Comparison of ENCODE assay signal across 1 cellular context in the genomic region with DNA sequence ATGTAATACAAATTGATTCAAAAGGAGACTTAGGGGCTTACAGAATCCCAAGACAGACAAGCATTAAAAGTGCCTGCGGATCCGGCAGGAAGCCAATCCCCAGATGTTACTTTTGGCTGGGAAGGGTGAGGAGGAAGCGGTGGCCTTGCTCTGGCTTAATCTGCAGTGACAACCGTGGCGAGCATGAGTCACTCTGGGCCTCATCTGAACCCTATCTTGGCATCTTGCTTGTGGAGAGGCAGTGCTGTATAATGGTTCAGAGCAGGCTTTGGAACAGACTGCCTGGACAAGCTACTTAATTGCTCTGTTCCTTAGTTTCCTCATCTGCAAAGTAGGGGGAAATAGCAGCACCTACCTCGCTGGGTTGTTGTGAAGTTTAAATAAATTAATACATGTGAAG.
TF ChIP-seq lines count a peak whose summit lies in the region.

No MANE protein-coding gene starts in this region.

TF ChIP-seq in K562, 482 proteins besides CTCF, POLR2A, EP300 and RAD21 (continued from another document and continues in another):
- no peak for TF ChIP-seq TSC22D4 (tag; IDR thresholded peaks at IDR 0.05)
- no peak for TF ChIP-seq LARP7 (IDR thresholded peaks at IDR 0.05)
- no peak for TF ChIP-seq CSDE1 (IDR thresholded peaks at IDR 0.05)
- TF ChIP-seq ZNF24 (IDR thresholded peaks at IDR 0.05) = no peak
- TF ChIP-seq KLF13 (tag; IDR thresholded peaks at IDR 0.05; ENCODE audit: borderline replicate concordance, low read depth) = no peak
- no peak for TF ChIP-seq KAT7 (CRISPR knock-in tag; IDR thresholded peaks at IDR 0.05; ENCODE audit: borderline replicate concordance)
- TF ChIP-seq HIVEP1 (CRISPR knock-in tag; IDR thresholded peaks at IDR 0.05) = no peak
- no peak for TF ChIP-seq SP1 (CRISPR knock-in tag; IDR thresholded peaks at IDR 0.05)
- TF ChIP-seq LCOR (CRISPR knock-in tag; IDR thresholded peaks at IDR 0.05) = 0 out of 2 replicates have a peak, but pooled peaks have one; percentile 20
- TF ChIP-seq NR2C1 (IDR thresholded peaks at IDR 0.05) = no peak
- 0 out of 2 replicates have a peak, but pooled peaks have one; percentile 20 for TF ChIP-seq NR2C1 (tag; IDR thresholded peaks at IDR 0.05)
- TF ChIP-seq, protein P1, sequence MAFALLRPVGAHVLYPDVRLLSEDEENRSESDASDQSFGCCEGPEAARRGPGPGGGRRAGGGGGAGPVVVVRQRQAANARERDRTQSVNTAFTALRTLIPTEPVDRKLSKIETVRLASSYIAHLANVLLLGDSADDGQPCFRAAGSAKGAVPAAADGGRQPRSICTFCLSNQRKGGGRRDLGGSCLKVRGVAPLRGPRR (CRISPR knock-in tag; IDR thresholded peaks at IDR 0.05) = no peak
- no peak; the same call in 1 of the 2 replicates for TF ChIP-seq MTA1 (IDR thresholded peaks at IDR 0.05; ENCODE audit: borderline replicate concordance)
- no peak for TF ChIP-seq PCBP1 (IDR thresholded peaks at IDR 0.05; ENCODE audit: low read depth, low read length, poor library complexity, severe bottlenecking)
- TF ChIP-seq NCOA1 (IDR thresholded peaks at IDR 0.05; ENCODE audit: low read depth) = peak; percentile 59; the same call in 1 of the 2 replicates
- no peak for TF ChIP-seq DNMT1 (IDR thresholded peaks at IDR 0.05)
- TF ChIP-seq DMBX1 (CRISPR knock-in tag; IDR thresholded peaks at IDR 0.05; ENCODE audit: borderline replicate concordance) = peak; percentile 78
- TF ChIP-seq, protein P2, sequence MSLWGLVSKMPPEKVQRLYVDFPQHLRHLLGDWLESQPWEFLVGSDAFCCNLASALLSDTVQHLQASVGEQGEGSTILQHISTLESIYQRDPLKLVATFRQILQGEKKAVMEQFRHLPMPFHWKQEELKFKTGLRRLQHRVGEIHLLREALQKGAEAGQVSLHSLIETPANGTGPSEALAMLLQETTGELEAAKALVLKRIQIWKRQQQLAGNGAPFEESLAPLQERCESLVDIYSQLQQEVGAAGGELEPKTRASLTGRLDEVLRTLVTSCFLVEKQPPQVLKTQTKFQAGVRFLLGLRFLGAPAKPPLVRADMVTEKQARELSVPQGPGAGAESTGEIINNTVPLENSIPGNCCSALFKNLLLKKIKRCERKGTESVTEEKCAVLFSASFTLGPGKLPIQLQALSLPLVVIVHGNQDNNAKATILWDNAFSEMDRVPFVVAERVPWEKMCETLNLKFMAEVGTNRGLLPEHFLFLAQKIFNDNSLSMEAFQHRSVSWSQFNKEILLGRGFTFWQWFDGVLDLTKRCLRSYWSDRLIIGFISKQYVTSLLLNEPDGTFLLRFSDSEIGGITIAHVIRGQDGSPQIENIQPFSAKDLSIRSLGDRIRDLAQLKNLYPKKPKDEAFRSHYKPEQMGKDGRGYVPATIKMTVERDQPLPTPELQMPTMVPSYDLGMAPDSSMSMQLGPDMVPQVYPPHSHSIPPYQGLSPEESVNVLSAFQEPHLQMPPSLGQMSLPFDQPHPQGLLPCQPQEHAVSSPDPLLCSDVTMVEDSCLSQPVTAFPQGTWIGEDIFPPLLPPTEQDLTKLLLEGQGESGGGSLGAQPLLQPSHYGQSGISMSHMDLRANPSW (CRISPR knock-in tag; IDR thresholded peaks at IDR 0.05) = no peak
- TF ChIP-seq, protein P3, sequence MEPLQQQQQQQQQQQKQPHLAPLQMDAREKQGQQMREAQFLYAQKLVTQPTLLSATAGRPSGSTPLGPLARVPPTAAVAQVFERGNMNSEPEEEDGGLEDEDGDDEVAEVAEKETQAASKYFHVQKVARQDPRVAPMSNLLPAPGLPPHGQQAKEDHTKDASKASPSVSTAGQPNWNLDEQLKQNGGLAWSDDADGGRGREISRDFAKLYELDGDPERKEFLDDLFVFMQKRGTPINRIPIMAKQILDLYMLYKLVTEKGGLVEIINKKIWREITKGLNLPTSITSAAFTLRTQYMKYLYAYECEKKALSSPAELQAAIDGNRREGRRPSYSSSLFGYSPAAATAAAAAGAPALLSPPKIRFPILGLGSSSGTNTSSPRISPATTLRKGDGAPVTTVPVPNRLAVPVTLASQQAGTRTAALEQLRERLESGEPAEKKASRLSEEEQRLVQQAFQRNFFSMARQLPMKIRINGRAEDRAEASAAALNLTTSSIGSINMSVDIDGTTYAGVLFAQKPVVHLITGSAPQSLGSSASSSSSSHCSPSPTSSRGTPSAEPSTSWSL (CRISPR knock-in tag; IDR thresholded peaks at IDR 0.05; ENCODE audit: borderline replicate concordance) = no peak
- TF ChIP-seq, protein P4, sequence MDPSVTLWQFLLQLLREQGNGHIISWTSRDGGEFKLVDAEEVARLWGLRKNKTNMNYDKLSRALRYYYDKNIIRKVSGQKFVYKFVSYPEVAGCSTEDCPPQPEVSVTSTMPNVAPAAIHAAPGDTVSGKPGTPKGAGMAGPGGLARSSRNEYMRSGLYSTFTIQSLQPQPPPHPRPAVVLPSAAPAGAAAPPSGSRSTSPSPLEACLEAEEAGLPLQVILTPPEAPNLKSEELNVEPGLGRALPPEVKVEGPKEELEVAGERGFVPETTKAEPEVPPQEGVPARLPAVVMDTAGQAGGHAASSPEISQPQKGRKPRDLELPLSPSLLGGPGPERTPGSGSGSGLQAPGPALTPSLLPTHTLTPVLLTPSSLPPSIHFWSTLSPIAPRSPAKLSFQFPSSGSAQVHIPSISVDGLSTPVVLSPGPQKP (CRISPR knock-in tag; IDR thresholded peaks at IDR 0.05) = no peak
- TF ChIP-seq POLR3A (IDR thresholded peaks at IDR 0.05; ENCODE audit: borderline replicate concordance, extremely low read depth, insufficient read depth, insufficient read length) = no peak
- TF ChIP-seq ARHGAP35 (IDR thresholded peaks at IDR 0.05; ENCODE audit: partially characterized antibody) = no peak
- peak; percentile 98 for TF ChIP-seq DPF2 (IDR thresholded peaks at IDR 0.05)
- TF ChIP-seq ZNF232 (CRISPR knock-in tag; IDR thresholded peaks at IDR 0.05) = no peak
- TF ChIP-seq, protein P5, sequence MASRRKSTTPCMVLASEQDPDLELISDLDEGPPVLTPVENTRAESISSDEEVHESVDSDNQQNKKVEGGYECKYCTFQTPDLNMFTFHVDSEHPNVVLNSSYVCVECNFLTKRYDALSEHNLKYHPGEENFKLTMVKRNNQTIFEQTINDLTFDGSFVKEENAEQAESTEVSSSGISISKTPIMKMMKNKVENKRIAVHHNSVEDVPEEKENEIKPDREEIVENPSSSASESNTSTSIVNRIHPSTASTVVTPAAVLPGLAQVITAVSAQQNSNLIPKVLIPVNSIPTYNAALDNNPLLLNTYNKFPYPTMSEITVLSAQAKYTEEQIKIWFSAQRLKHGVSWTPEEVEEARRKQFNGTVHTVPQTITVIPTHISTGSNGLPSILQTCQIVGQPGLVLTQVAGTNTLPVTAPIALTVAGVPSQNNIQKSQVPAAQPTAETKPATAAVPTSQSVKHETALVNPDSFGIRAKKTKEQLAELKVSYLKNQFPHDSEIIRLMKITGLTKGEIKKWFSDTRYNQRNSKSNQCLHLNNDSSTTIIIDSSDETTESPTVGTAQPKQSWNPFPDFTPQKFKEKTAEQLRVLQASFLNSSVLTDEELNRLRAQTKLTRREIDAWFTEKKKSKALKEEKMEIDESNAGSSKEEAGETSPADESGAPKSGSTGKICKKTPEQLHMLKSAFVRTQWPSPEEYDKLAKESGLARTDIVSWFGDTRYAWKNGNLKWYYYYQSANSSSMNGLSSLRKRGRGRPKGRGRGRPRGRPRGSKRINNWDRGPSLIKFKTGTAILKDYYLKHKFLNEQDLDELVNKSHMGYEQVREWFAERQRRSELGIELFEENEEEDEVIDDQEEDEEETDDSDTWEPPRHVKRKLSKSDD (conservative IDR thresholded peaks at IDR 0.05; ENCODE audit: low read length) = no peak
- no peak for TF ChIP-seq TGIF2 (CRISPR knock-in tag; IDR thresholded peaks at IDR 0.05)
- TF ChIP-seq ZNF274 (IDR thresholded peaks at IDR 0.05; ENCODE audit: borderline replicate concordance, low read depth, low read length) = no peak
- TF ChIP-seq IFI16 (CRISPR knock-in tag; IDR thresholded peaks at IDR 0.05) = no peak
- no peak for TF ChIP-seq ZFX (CRISPR knock-in tag; IDR thresholded peaks at IDR 0.05)
- TF ChIP-seq U2AF2 (optimal IDR thresholded peaks at IDR 0.05; ENCODE audit: low read depth, low read length) = no peak
- no peak for TF ChIP-seq SMAD1 (IDR thresholded peaks at IDR 0.05; ENCODE audit: low read depth, low read length, partially characterized antibody)
- no peak for TF ChIP-seq E2F3 (CRISPR knock-in tag; IDR thresholded peaks at IDR 0.05)
- TF ChIP-seq SMC3 (conservative IDR thresholded peaks at IDR 0.05; ENCODE audit: insufficient read depth, low read depth, low read length) = no peak
- TF ChIP-seq MXI1 (IDR thresholded peaks at IDR 0.05; ENCODE audit: low read depth, low read length) = no peak
- TF ChIP-seq ZNF175 (CRISPR knock-in tag; IDR thresholded peaks at IDR 0.05; ENCODE audit: low read depth) = peak; percentile 83
- TF ChIP-seq FOXP1 (CRISPR knock-in tag; IDR thresholded peaks at IDR 0.05) = no peak
- peak; percentile 46; the same call in 1 of the 2 replicates for TF ChIP-seq BCOR (IDR thresholded peaks at IDR 0.05)
- TF ChIP-seq ZZZ3 (IDR thresholded peaks at IDR 0.05) = no peak
- TF ChIP-seq KDM5B (IDR thresholded peaks at IDR 0.05; ENCODE audit: insufficient replicate concordance, low read depth, low read length) = no peak
- TF ChIP-seq, protein P6, sequence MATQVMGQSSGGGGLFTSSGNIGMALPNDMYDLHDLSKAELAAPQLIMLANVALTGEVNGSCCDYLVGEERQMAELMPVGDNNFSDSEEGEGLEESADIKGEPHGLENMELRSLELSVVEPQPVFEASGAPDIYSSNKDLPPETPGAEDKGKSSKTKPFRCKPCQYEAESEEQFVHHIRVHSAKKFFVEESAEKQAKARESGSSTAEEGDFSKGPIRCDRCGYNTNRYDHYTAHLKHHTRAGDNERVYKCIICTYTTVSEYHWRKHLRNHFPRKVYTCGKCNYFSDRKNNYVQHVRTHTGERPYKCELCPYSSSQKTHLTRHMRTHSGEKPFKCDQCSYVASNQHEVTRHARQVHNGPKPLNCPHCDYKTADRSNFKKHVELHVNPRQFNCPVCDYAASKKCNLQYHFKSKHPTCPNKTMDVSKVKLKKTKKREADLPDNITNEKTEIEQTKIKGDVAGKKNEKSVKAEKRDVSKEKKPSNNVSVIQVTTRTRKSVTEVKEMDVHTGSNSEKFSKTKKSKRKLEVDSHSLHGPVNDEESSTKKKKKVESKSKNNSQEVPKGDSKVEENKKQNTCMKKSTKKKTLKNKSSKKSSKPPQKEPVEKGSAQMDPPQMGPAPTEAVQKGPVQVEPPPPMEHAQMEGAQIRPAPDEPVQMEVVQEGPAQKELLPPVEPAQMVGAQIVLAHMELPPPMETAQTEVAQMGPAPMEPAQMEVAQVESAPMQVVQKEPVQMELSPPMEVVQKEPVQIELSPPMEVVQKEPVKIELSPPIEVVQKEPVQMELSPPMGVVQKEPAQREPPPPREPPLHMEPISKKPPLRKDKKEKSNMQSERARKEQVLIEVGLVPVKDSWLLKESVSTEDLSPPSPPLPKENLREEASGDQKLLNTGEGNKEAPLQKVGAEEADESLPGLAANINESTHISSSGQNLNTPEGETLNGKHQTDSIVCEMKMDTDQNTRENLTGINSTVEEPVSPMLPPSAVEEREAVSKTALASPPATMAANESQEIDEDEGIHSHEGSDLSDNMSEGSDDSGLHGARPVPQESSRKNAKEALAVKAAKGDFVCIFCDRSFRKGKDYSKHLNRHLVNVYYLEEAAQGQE (CRISPR knock-in tag; IDR thresholded peaks at IDR 0.05; ENCODE audit: low read depth) = no peak
- no peak for TF ChIP-seq PHF20 (IDR thresholded peaks at IDR 0.05; ENCODE audit: partially characterized antibody)
- no peak for TF ChIP-seq NELFE (IDR thresholded peaks at IDR 0.05; ENCODE audit: insufficient read depth, insufficient read length)
- no peak for TF ChIP-seq MTF1 (CRISPR knock-in tag; IDR thresholded peaks at IDR 0.05; ENCODE audit: borderline replicate concordance)
- peak; percentile 67; the same call in 1 of the 2 replicates for TF ChIP-seq ZNF589 (CRISPR knock-in tag; IDR thresholded peaks at IDR 0.05; ENCODE audit: low read depth)
- TF ChIP-seq, protein P7, sequence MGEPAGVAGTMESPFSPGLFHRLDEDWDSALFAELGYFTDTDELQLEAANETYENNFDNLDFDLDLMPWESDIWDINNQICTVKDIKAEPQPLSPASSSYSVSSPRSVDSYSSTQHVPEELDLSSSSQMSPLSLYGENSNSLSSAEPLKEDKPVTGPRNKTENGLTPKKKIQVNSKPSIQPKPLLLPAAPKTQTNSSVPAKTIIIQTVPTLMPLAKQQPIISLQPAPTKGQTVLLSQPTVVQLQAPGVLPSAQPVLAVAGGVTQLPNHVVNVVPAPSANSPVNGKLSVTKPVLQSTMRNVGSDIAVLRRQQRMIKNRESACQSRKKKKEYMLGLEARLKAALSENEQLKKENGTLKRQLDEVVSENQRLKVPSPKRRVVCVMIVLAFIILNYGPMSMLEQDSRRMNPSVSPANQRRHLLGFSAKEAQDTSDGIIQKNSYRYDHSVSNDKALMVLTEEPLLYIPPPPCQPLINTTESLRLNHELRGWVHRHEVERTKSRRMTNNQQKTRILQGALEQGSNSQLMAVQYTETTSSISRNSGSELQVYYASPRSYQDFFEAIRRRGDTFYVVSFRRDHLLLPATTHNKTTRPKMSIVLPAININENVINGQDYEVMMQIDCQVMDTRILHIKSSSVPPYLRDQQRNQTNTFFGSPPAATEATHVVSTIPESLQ (CRISPR knock-in tag; IDR thresholded peaks at IDR 0.05) = 0 out of 2 replicates have a peak, but pooled peaks have one; percentile 46
- TF ChIP-seq MAFF (IDR thresholded peaks at IDR 0.05; ENCODE audit: low read length) = no peak; the same call in 1 of the 2 replicates
- no peak for TF ChIP-seq TCF7L2 (IDR thresholded peaks at IDR 0.05; ENCODE audit: low read depth, low read length)
- TF ChIP-seq SOX6 (IDR thresholded peaks at IDR 0.05) = peak; percentile 74
- TF ChIP-seq ZNF717 (CRISPR knock-in tag; IDR thresholded peaks at IDR 0.05) = no peak
- no peak for TF ChIP-seq IRF2 (CRISPR knock-in tag; IDR thresholded peaks at IDR 0.05)
- TF ChIP-seq MBD2 (IDR thresholded peaks at IDR 0.05; ENCODE audit: borderline replicate concordance, low read depth) = peak; percentile 73; the same call in 1 of the 2 replicates
- peak; percentile 87 for TF ChIP-seq CBFA2T3 (IDR thresholded peaks at IDR 0.05)
- TF ChIP-seq ZNF699 (CRISPR knock-in tag; IDR thresholded peaks at IDR 0.05; ENCODE audit: insufficient replicate concordance) = no peak
- no peak for TF ChIP-seq SRSF9 (IDR thresholded peaks at IDR 0.05; ENCODE audit: borderline replicate concordance, low read depth, low read length)
